Comparison of ENCODE assay signal across 20 cellular contexts in the genomic region with DNA sequence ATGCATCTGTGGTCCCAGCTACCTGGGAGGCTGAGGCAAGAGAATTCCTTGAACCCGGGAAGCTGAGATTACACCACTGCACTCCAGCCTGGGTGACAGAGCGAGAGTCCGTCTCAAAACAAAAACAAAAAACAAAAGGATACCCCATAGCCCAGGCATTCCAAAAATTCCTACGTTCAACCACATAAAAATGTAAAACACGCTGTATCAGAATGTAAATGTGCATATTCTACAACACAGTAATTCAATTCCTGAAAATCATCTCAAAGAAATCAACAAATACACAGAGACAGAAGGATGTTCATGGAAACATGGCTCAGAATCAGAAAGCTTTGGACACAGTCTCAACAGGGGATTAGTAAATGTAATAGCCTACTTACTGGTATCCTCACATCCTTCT. TPM values are rescaled to one million over a fixed set of nuclear protein-coding genes. Genes with fewer than 3 reads are reported as not detected.
DNase-seq lines count a peak whose midpoint lies in the region; ATAC-seq and TF ChIP-seq lines count a peak whose summit lies in the region.
"Had no signal": no experiment of that assay in that cellular context is flagged by ENCODE, and none has a peak within 500 bp of the region (broad histone marks: within the 10 kb centered on the region; RNA-seq: fewer than 3 reads in every experiment).

No MANE protein-coding gene starts in this region.

- no peak overlapping the region for H3K27ac ChIP-seq in brain microvascular endothelial cell
- H3K27ac ChIP-seq: BLaER1 treated with 17β-estradiol and CSF1 and Interleukin-3, amounts not matched to agents 10 nM and 100 nM; cardiac muscle cell; prostate gland had no signal

- no peaks in the 10 kb centered on the region for H3K4me1 Mint-ChIP-seq in natural killer cell
- H3K4me1 Mint-ChIP-seq: activated naive CD8-positive, alpha-beta T cell treated with anti-CD3 and anti-CD28 coated beads for 36 hours had no signal

- peaks cover 14% of the 10 kb centered on the region for H3K36me3 ChIP-seq in brain microvascular endothelial cell (replicated peaks)
- H3K36me3 ChIP-seq: cardiac muscle cell, prostate gland had no signal

- ATAC-seq in activated naive CD4-positive, alpha-beta T cell treated with anti-CD3 and anti-CD28 coated beads, Interleukin-2, amount 50 U/mL, for 72 hours: no peak
- ATAC-seq in natural killer cell (no peak), GM21786 (IDR thresholded peaks at IDR 0.05; ENCODE audit: unreplicated experiment) (no peak)
- ATAC-seq: left lobe of liver had no signal

- intact Hi-C loops in natural killer cell (cut with micrococcal nuclease): no loop called here

- no peak overlapping the region for H3K4me3 ChIP-seq in brain microvascular endothelial cell (ENCODE audit: low read depth, low read length)
- H3K4me3 ChIP-seq: BLaER1 treated with 17β-estradiol and CSF1 and Interleukin-3, amounts not matched to agents 10 nM and 100 nM; cardiac muscle cell; prostate gland; transverse colon had no signal

- no peak overlapping the region for H3K4me3 Mint-ChIP-seq in natural killer cell
- H3K4me3 Mint-ChIP-seq: activated naive CD8-positive, alpha-beta T cell treated with anti-CD3 and anti-CD28 coated beads for 36 hours; stimulated activated naive CD8-positive, alpha-beta T cell treated with anti-CD3 and anti-CD28 coated beads, Interleukin-15, Interleukin-2, amounts not matched to agents 100 ng/mL and 50 ng/mL, for 24 hours had no signal

- in situ Hi-C loops in brain microvascular endothelial cell (cut with HindIII; ENCODE audit: low pct_ligation_motif_present, low sequenced_read_pairs): no loop called here

- no peaks in the 10 kb centered on the region for H3K9me3 Mint-ChIP-seq in activated naive CD4-positive, alpha-beta T cell treated with anti-CD3 and anti-CD28 coated beads, Interleukin-2, amount 50 U/mL, for 72 hours
- H3K9me3 Mint-ChIP-seq in natural killer cell: no peaks in the 10 kb centered on the region
- H3K9me3 Mint-ChIP-seq: activated naive CD8-positive, alpha-beta T cell treated with anti-CD3 and anti-CD28 coated beads for 36 hours; stimulated activated naive CD8-positive, alpha-beta T cell treated with anti-CD3 and anti-CD28 coated beads, Interleukin-15, Interleukin-2, amounts not matched to agents 100 ng/mL and 50 ng/mL, for 24 hours had no signal

- peaks cover 0 to 6% of the 10 kb centered on the region in 2 donors for H3K36me3 Mint-ChIP-seq in activated naive CD4-positive, alpha-beta T cell treated with anti-CD3 and anti-CD28 coated beads, Interleukin-2, amount 50 U/mL, for 72 hours
- peaks cover 6% of the 10 kb centered on the region for H3K36me3 Mint-ChIP-seq in natural killer cell

- H3K27ac Mint-ChIP-seq in activated naive CD4-positive, alpha-beta T cell treated with anti-CD3 and anti-CD28 coated beads, Interleukin-2, amount 50 U/mL, for 72 hours: no peak overlapping the region
- H3K27ac Mint-ChIP-seq in natural killer cell: no peak overlapping the region
- H3K27ac Mint-ChIP-seq: activated naive CD8-positive, alpha-beta T cell treated with anti-CD3 and anti-CD28 coated beads for 36 hours; stimulated activated naive CD8-positive, alpha-beta T cell treated with anti-CD3 and anti-CD28 coated beads, Interleukin-15, Interleukin-2, amounts not matched to agents 100 ng/mL and 50 ng/mL, for 24 hours had no signal

- H3K27me3 ChIP-seq in brain microvascular endothelial cell (replicated peaks): no peaks in the 10 kb centered on the region
- H3K27me3 ChIP-seq: BLaER1 treated with 17β-estradiol and CSF1 and Interleukin-3, amounts not matched to agents 10 nM and 100 nM; cardiac muscle cell; transverse colon had no signal

- TF ChIP-seq CTCF in brain microvascular endothelial cell (IDR thresholded peaks at IDR 0.05; ENCODE audit: low read depth, low read length, missing control alignments) (no peak), natural killer cell (IDR thresholded peaks at IDR 0.05) (no peak)

- no peaks in the 10 kb centered on the region for H3K27me3 Mint-ChIP-seq in natural killer cell (ENCODE audit: low read depth in 2 of 2)
- H3K27me3 Mint-ChIP-seq: activated naive CD8-positive, alpha-beta T cell treated with anti-CD3 and anti-CD28 coated beads for 36 hours; stimulated activated naive CD8-positive, alpha-beta T cell treated with anti-CD3 and anti-CD28 coated beads, Interleukin-15, Interleukin-2, amounts not matched to agents 100 ng/mL and 50 ng/mL, for 24 hours had no signal

- peak; percentile 43 for DNase-seq in HS-27A (ENCODE audit: low read depth)
- DNase-seq in brain microvascular endothelial cell: peak; percentile 29
- peak; percentile 35 for DNase-seq in hepatic stellate cell (ENCODE audit: low spot score)
- no peak for DNase-seq in NCI-H1417 (lab: John Stamatoyannopoulos, UW)
- DNase-seq in activated naive CD4-positive, alpha-beta T cell treated with anti-CD3 and anti-CD28 coated beads, Interleukin-2, amount 50 U/mL, for 72 hours (ENCODE audit: low spot score in 2 of 2): no peak
- no peak for DNase-seq in natural killer cell
- DNase-seq: activated naive CD8-positive, alpha-beta T cell treated with anti-CD3 and anti-CD28 coated beads for 36 hours; Calu3; NCI-H1436 treated with DMSO at 0.1 percent for 48 hours; NCI-H526 treated with DMSO at 0.1 percent for 48 hours; Right ventricle myocardium superior; small intestine; stimulated activated CD4-positive, alpha-beta T cell treated with anti-CD3 and anti-CD28 coated beads, Interleukin-4, amount 100 ng/mL, for 1 hour; transverse colon had no signal

RNA-seq across cellular contexts. Expression of a gene that starts 33.0 kb away (rescaled TPM):
- total RNA-seq in activated naive CD4-positive, alpha-beta T cell treated with anti-CD3 and anti-CD28 coated beads, Interleukin-2, amount 50 U/mL, for 72 hours: 10 to 100 TPM; 24.4 to 30.1 TPM
- total RNA-seq in natural killer cell: 10 to 100 TPM; 18.4 to 26.6 (median 20.3) TPM

Comparison
In these comparisons a context has a peak if more than half of its experiments do, and no peak if none do; other contexts are left out.
1. DNase-seq: peak in HS-27A (single experiment), brain microvascular endothelial cell (single experiment) and hepatic stellate cell (single experiment); none in NCI-H1417 (0 of 3), activated naive CD4-positive, alpha-beta T cell treated with anti-CD3 and anti-CD28 coated beads, Interleukin-2, amount 50 U/mL, for 72 hours (0 of 2) and natural killer cell (single experiment).